9 cellular contexts compared by ENCODE assay signal in genomic region chr1:206684003-206684402, GRCh38. TPM values are rescaled to one million over a fixed set of nuclear protein-coding genes. Genes with fewer than 3 reads are reported as not detected.
DNase-seq lines count a peak whose midpoint lies in the region; ATAC-seq lines count a peak whose summit lies in the region.
"Had no signal": no experiment of that assay in that cellular context is flagged by ENCODE, and none has a peak within 500 bp of the region (broad histone marks: within the 10 kb centered on the region; RNA-seq: fewer than 3 reads in every experiment).

No MANE protein-coding gene starts in this region.

- H3K27ac Mint-ChIP-seq in activated T-helper 2 cell treated with anti-CD3 and anti-CD28 coated beads, Interferon-gamma antibody, Interleukin-2, Interleukin-4, amounts not matched to agents 10 μg/mL and 5 μg/mL and 100 μg/mL, durations not matched to agents 14 hours and 24 hours and 36 hours, result no peak overlapping the region

- H3K27ac ChIP-seq in iPS-20b (ENCODE audit: low read length) (no peak overlapping the region), subcutaneous abdominal adipose tissue (ENCODE audit: low read depth, low read length) (no peak overlapping the region)

- H3K4me1 Mint-ChIP-seq in activated T-cell treated with anti-CD3 and anti-CD28 coated beads, Interleukin-2, amount 50 U/mL, for 4 hours (ENCODE audit: low read depth), result peaks cover 60% of the 10 kb centered on the region
- peaks cover 60% of the 10 kb centered on the region for H3K4me1 Mint-ChIP-seq in activated T-helper 2 cell treated with anti-CD3 and anti-CD28 coated beads, Interferon-gamma antibody, Interleukin-2, Interleukin-4, amounts not matched to agents 10 μg/mL and 5 μg/mL and 100 μg/mL, durations not matched to agents 14 hours and 24 hours and 36 hours (ENCODE audit: low read depth)

- H3K36me3 ChIP-seq in iPS-20b (ENCODE audit: insufficient read depth, low read depth, low read length) (no peaks in the 10 kb centered on the region), subcutaneous abdominal adipose tissue (ENCODE audit: control insufficient read depth in 5 of 5, insufficient read depth in 5 of 5, low read length in 5 of 5) (no peaks in the 10 kb centered on the region)

- H3K4me3 ChIP-seq in iPS-20b (ENCODE audit: low read length) (peak overlapping the region; percentile 68), subcutaneous abdominal adipose tissue (ENCODE audit: low read depth in 1 of 5, low read length in 5 of 5) (peak overlapping the region in 4 of 5 donors; percentile 59 to 73 (median 69))

- H3K36me3 Mint-ChIP-seq in activated T-cell treated with anti-CD3 and anti-CD28 coated beads, Interleukin-2, amount 50 U/mL, for 4 hours (ENCODE audit: insufficient read depth), result peaks cover 2% of the 10 kb centered on the region
- peaks cover 12% of the 10 kb centered on the region for H3K36me3 Mint-ChIP-seq in activated T-helper 2 cell treated with anti-CD3 and anti-CD28 coated beads, Interferon-gamma antibody, Interleukin-2, Interleukin-4, amounts not matched to agents 10 μg/mL and 5 μg/mL and 100 μg/mL, durations not matched to agents 14 hours and 24 hours and 36 hours (ENCODE audit: low read depth)

- H3K4me1 ChIP-seq in iPS-20b (ENCODE audit: insufficient read depth, low read length) (peaks cover 22% of the 10 kb centered on the region), subcutaneous abdominal adipose tissue (ENCODE audit: control insufficient read depth in 5 of 5, insufficient read depth in 5 of 5, low read length in 5 of 5) (peaks cover 5 to 45% (median 32%) of the 10 kb centered on the region in 5 donors)

- intact Hi-C loops in activated T-helper 2 cell treated with anti-CD3 and anti-CD28 coated beads, Interferon-gamma antibody, Interleukin-2, Interleukin-4, amounts not matched to agents 10 μg/mL and 5 μg/mL and 100 μg/mL, durations not matched to agents 14 hours and 24 hours and 36 hours (cut with micrococcal nuclease), result loop anchor here (1.0 to 5.0 kb wide), 2 partner anchors 72 to 127 kb away; partner anchors contain the start of gene EIF2D
- intact Hi-C loops in posterior vena cava (cut with DNase I), result no loop called here

- H3K9me3 ChIP-seq in iPS-20b (ENCODE audit: insufficient read depth, low read depth, low read length) (no peaks in the 10 kb centered on the region), subcutaneous abdominal adipose tissue (ENCODE audit: control insufficient read depth in 5 of 5, low read length in 5 of 5) (no peaks in the 10 kb centered on the region)

- DNase-seq in activated T-cell treated with anti-CD3 and anti-CD28 coated beads, Interleukin-2, amount 50 U/mL, for 4 hours, result no peak
- DNase-seq in activated T-cell treated with anti-CD3 and anti-CD28 coated beads for 4 hours (no peak), activated gamma-delta T cell (lab: John Stamatoyannopoulos, UW) (no peak), posterior vena cava (ENCODE audit: low spot score) (no peak)
- no peak for DNase-seq in activated T-helper 2 cell treated with anti-CD3 and anti-CD28 coated beads, Interferon-gamma antibody, Interleukin-2, Interleukin-4, amounts not matched to agents 10 μg/mL and 5 μg/mL and 100 μg/mL, durations not matched to agents 14 hours and 24 hours and 36 hours (ENCODE audit: low spot score)
- DNase-seq in stimulated activated CD4-positive, alpha-beta T cell treated with anti-CD3 and anti-CD28 coated beads, Interleukin-2, amount 100 ng/mL, for 48 hours, result no peak

- H3K9ac ChIP-seq in iPS-20b (ENCODE audit: low read depth, low read length) (no peak overlapping the region), subcutaneous abdominal adipose tissue (ENCODE audit: low read length in 5 of 5) (peak overlapping the region in 1 of 5 donors; percentile 66)

- ATAC-seq in activated T-cell treated with anti-CD3 and anti-CD28 coated beads, Interleukin-2, amount 50 U/mL, for 4 hours, result no peak

- no peaks in the 10 kb centered on the region for H3K9me3 Mint-ChIP-seq in activated T-cell treated with anti-CD3 and anti-CD28 coated beads, Interleukin-2, amount 50 U/mL, for 4 hours
- no peaks in the 10 kb centered on the region for H3K9me3 Mint-ChIP-seq in activated T-helper 2 cell treated with anti-CD3 and anti-CD28 coated beads, Interferon-gamma antibody, Interleukin-2, Interleukin-4, amounts not matched to agents 10 μg/mL and 5 μg/mL and 100 μg/mL, durations not matched to agents 14 hours and 24 hours and 36 hours
- H3K9me3 Mint-ChIP-seq: dendritic cell treated with granulocyte-macrophage colony-stimulating factor and Interleukin-4, amounts not matched to agents 40 ng/mL and 50 ng/mL, for 4 days had no signal

- H3K4me3 Mint-ChIP-seq in activated T-cell treated with anti-CD3 and anti-CD28 coated beads, Interleukin-2, amount 50 U/mL, for 4 hours, result peak overlapping the region; percentile 82
- H3K4me3 Mint-ChIP-seq in activated T-helper 2 cell treated with anti-CD3 and anti-CD28 coated beads, Interferon-gamma antibody, Interleukin-2, Interleukin-4, amounts not matched to agents 10 μg/mL and 5 μg/mL and 100 μg/mL, durations not matched to agents 14 hours and 24 hours and 36 hours (ENCODE audit: low read depth), result peak overlapping the region; percentile 81

- H3K27me3 ChIP-seq in iPS-20b (ENCODE audit: insufficient read depth, low read length) (peaks cover 63% of the 10 kb centered on the region), subcutaneous abdominal adipose tissue (ENCODE audit: control insufficient read depth in 5 of 5, insufficient read depth in 4 of 5, low read length in 5 of 5) (no peaks in the 10 kb centered on the region)

- no peaks in the 10 kb centered on the region for H3K27me3 Mint-ChIP-seq in activated T-cell treated with anti-CD3 and anti-CD28 coated beads, Interleukin-2, amount 50 U/mL, for 4 hours (ENCODE audit: low read depth)
- peaks cover 1% of the 10 kb centered on the region for H3K27me3 Mint-ChIP-seq in activated T-helper 2 cell treated with anti-CD3 and anti-CD28 coated beads, Interferon-gamma antibody, Interleukin-2, Interleukin-4, amounts not matched to agents 10 μg/mL and 5 μg/mL and 100 μg/mL, durations not matched to agents 14 hours and 24 hours and 36 hours (ENCODE audit: low read depth)

RNA-seq across cellular contexts. Expression of gene MAPKAPK2, which starts 0.7 kb away (rescaled TPM):
- 100 to 1,000 TPM in 2 of 3 donors, 10 to 100 TPM in 1; 98.2 to 136 (median 135) TPM for total RNA-seq in activated T-cell treated with anti-CD3 and anti-CD28 coated beads, Interleukin-2, amount 50 U/mL, for 4 hours
- total RNA-seq in activated T-helper 2 cell treated with anti-CD3 and anti-CD28 coated beads, Interferon-gamma antibody, Interleukin-2, Interleukin-4, amounts not matched to agents 10 μg/mL and 5 μg/mL and 100 μg/mL, durations not matched to agents 14 hours and 24 hours and 36 hours, result 92.3 and 98.8 TPM in 2 replicates
- total RNA-seq in posterior vena cava, result 100 to 1,000 TPM in 1 of 2 donors, 10 to 100 TPM in 1; 69.0 to 102 TPM

RNA-seq across cellular contexts. Expression of gene DYRK3, which starts 48.7 kb away (rescaled TPM):
- 1 to 10 TPM; 5.3 to 7.7 (median 7.7) TPM for total RNA-seq in activated T-cell treated with anti-CD3 and anti-CD28 coated beads, Interleukin-2, amount 50 U/mL, for 4 hours
- total RNA-seq in activated T-helper 2 cell treated with anti-CD3 and anti-CD28 coated beads, Interferon-gamma antibody, Interleukin-2, Interleukin-4, amounts not matched to agents 10 μg/mL and 5 μg/mL and 100 μg/mL, durations not matched to agents 14 hours and 24 hours and 36 hours, result 12.1 and 13.0 TPM in 2 replicates
- 10 to 100 TPM in 1 of 2 donors, 1 to 10 TPM in 1; 8.4 to 10.7 TPM for total RNA-seq in posterior vena cava
